1 cellular context compared by ENCODE assay signal in genomic region chr15:38691951-38692788, GRCh38.
TF ChIP-seq lines count a peak whose summit lies in the region.

No MANE protein-coding gene starts in this region.

TF ChIP-seq in GM12878, 131 proteins besides CTCF, POLR2A, EP300 and RAD21:
- TF ChIP-seq ETV6 (conservative IDR thresholded peaks at IDR 0.05 in 1 of 2, IDR thresholded peaks at IDR 0.05 in 1 of 2; ENCODE audit: borderline replicate concordance in 1 of 2, low read depth in 1 of 2), result no peak
- no peak for TF ChIP-seq ZSCAN29 (IDR thresholded peaks at IDR 0.05)
- TF ChIP-seq WRNIP1 (IDR thresholded peaks at IDR 0.05; ENCODE audit: borderline replicate concordance, low read depth, low read length), result no peak
- peak in 1 of 2 experiments; percentile 41; a peak in 1 of 4 replicates for TF ChIP-seq IKZF2 (IDR thresholded peaks at IDR 0.05)
- 0 out of 2 replicates have a peak, but pooled peaks have one; percentile 19 for TF ChIP-seq RUNX3 (IDR thresholded peaks at IDR 0.05; ENCODE audit: low read length)
- peak; percentile 67 for TF ChIP-seq BCL3 (IDR thresholded peaks at IDR 0.05; ENCODE audit: borderline replicate concordance, insufficient read depth, low read depth, low read length, poor library complexity, severe bottlenecking)
- TF ChIP-seq IKZF1 (conservative IDR thresholded peaks at IDR 0.05), result 0 out of 2 replicates have a peak, but pooled peaks have one; percentile 23
- TF ChIP-seq EED (IDR thresholded peaks at IDR 0.05; ENCODE audit: low read depth), result peak; percentile 44; the same call in 1 of the 2 replicates
- TF ChIP-seq, protein P1, sequence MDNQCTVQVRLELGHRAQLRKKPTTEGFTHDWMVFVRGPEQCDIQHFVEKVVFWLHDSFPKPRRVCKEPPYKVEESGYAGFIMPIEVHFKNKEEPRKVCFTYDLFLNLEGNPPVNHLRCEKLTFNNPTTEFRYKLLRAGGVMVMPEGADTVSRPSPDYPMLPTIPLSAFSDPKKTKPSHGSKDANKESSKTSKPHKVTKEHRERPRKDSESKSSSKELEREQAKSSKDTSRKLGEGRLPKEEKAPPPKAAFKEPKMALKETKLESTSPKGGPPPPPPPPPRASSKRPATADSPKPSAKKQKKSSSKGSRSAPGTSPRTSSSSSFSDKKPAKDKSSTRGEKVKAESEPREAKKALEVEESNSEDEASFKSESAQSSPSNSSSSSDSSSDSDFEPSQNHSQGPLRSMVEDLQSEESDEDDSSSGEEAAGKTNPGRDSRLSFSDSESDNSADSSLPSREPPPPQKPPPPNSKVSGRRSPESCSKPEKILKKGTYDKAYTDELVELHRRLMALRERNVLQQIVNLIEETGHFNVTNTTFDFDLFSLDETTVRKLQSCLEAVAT (IDR thresholded peaks at IDR 0.05), result no peak
- TF ChIP-seq RELA (IDR thresholded peaks at IDR 0.05; ENCODE audit: borderline replicate concordance, partially characterized antibody), result peak; percentile 67
